ENCODE assay signal across 33 cellular contexts in the genomic region with DNA sequence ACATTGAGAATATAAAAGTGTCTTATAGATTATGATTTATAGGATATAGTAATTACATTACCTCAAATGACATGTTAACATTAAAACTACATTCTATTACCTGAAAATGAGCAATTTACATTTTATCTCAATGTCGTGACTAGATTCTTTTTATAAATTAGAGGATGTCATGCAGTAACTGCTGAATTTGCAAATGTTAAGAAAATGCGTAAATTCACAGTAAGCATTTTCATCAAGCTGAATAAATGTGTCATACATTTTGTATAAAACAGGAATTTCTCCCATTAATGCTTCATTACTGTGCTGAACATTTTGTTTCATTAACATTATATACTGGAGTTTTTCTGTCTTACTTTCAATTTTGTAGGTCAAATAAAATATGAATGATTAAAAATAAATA.
DNase-seq lines count a peak whose midpoint lies in the region; ATAC-seq, FAIRE-seq and TF ChIP-seq lines count a peak whose summit lies in the region.
"Had no signal": no experiment of that assay in that cellular context is flagged by ENCODE, and none has a peak within 500 bp of the region (broad histone marks: within the 10 kb centered on the region; RNA-seq: fewer than 3 reads in every experiment).

No MANE protein-coding gene starts in this region.

- WGBS in HepG2 (ENCODE audit: low lambda C conversion rate) = 48% methylated on average over 2 of the region's 2 CpGs
- 61% methylated on average over 2 of the region's 2 CpGs for WGBS in right lobe of liver (ENCODE audit: insufficient coverage, low coverage, low lambda C conversion rate, missing lambda C conversion rate)
- WGBS in A549 (ENCODE audit: missing lambda C conversion rate) = 55% methylated on average over 2 of the region's 2 CpGs
- WGBS in IMR-90 (ENCODE audit: extremely low coverage in 2 of 2, insufficient read length in 1 of 2), 2 experiments = no CpG with 5 or more reads among the region's 2 CpGs
- WGBS in K562 (ENCODE audit: insufficient coverage, low coverage, missing lambda C conversion rate) = 51% methylated on average over 2 of the region's 2 CpGs
- no CpG with 5 or more reads among the region's 2 CpGs for WGBS in neuronal stem cell (ENCODE audit: extremely low coverage in 2 of 2, insufficient read length in 2 of 2, insufficient replicate concordance in 1 of 2), 2 donors
- WGBS in mammary epithelial cell (ENCODE audit: low coverage, missing lambda C conversion rate) = 50% methylated on average over 2 of the region's 2 CpGs

- H3K27me3 ChIP-seq in HepG2 (ENCODE audit: control insufficient read depth in 1 of 2, insufficient read depth in 2 of 2, low read length in 2 of 2) = no peaks in the 10 kb centered on the region
- no peaks in the 10 kb centered on the region for H3K27me3 ChIP-seq in right lobe of liver
- H3K27me3 ChIP-seq in IMR-90 (ENCODE audit: control insufficient read depth, insufficient read depth, low read length) = no peaks in the 10 kb centered on the region
- H3K27me3 ChIP-seq in K562 (ENCODE audit: control insufficient read depth in 2 of 2, insufficient read depth in 2 of 2, low read length in 2 of 2) = no peaks in the 10 kb centered on the region
- no peaks in the 10 kb centered on the region for H3K27me3 ChIP-seq in neuronal stem cell (ENCODE audit: control insufficient read depth in 3 of 3, insufficient read depth in 3 of 3, low read depth in 1 of 3, low read length in 3 of 3)
- no peaks in the 10 kb centered on the region for H3K27me3 ChIP-seq in mammary epithelial cell (ENCODE audit: insufficient read depth, low read length)
- H3K27me3 ChIP-seq: BE2C; BLaER1; BLaER1 treated with 17β-estradiol and CSF1 and Interleukin-3, amounts not matched to agents 10 nM and 100 nM had no signal

- no peak overlapping the region for H2AK5ac ChIP-seq in IMR-90 (ENCODE audit: low read depth, low read length)
- H2AK5ac ChIP-seq in neuronal stem cell (ENCODE audit: low read depth, low read length) = no peak overlapping the region

- H4K20me1 ChIP-seq in HepG2 (ENCODE audit: insufficient read depth, low read length) = no peaks in the 10 kb centered on the region
- no peaks in the 10 kb centered on the region for H4K20me1 ChIP-seq in IMR-90 (ENCODE audit: insufficient read depth, low read length)
- no peaks in the 10 kb centered on the region for H4K20me1 ChIP-seq in K562 (replicated peaks; ENCODE audit: control insufficient read depth, insufficient read depth, low read length)
- H4K20me1 ChIP-seq in mammary epithelial cell (ENCODE audit: insufficient read depth, low read length) = no peaks in the 10 kb centered on the region
- H4K20me1 ChIP-seq: BLaER1; BLaER1 treated with 17β-estradiol and CSF1 and Interleukin-3, amounts not matched to agents 10 nM and 100 nM had no signal

- dilution Hi-C loops in IMR-90 (cut with HindIII; ENCODE audit: low sequenced_read_pairs, unreplicated experiment) = no loop called here
- dilution Hi-C loops in mammary epithelial cell (cut with HindIII; ENCODE audit: low sequenced_read_pairs) = no loop called here

- H3K4me1 ChIP-seq in HepG2 (ENCODE audit: insufficient read depth, low read length) (no peaks in the 10 kb centered on the region), right lobe of liver (no peaks in the 10 kb centered on the region), A549 (no peaks in the 10 kb centered on the region), IMR-90 (ENCODE audit: control insufficient read depth, insufficient read depth, low read length) (no peaks in the 10 kb centered on the region), K562 (replicated peaks in 1 of 2; ENCODE audit: control insufficient read depth in 2 of 2, insufficient read depth in 2 of 2, low read length in 2 of 2) (no peaks in the 10 kb centered on the region), neuronal stem cell (ENCODE audit: control insufficient read depth in 2 of 2, insufficient read depth in 1 of 2, low read depth in 1 of 2, low read length in 2 of 2) (no peaks in the 10 kb centered on the region), mammary epithelial cell (ENCODE audit: insufficient read depth, low read length) (no peaks in the 10 kb centered on the region)
- H3K4me1 ChIP-seq: BE2C; BLaER1; BLaER1 treated with 17β-estradiol and CSF1 and Interleukin-3, amounts not matched to agents 10 nM and 100 nM; Caco-2 had no signal

- H2AK9ac ChIP-seq in IMR-90 (replicated peaks; ENCODE audit: low read depth, low read length, poor library complexity) = no peak overlapping the region

- BruUV-seq in HepG2 (replicated peaks; lab: Mats Ljungman, UMichigan) (no TSS peak), IMR-90 (replicated peaks; lab: Mats Ljungman, UMichigan) (no TSS peak), K562 (replicated peaks; lab: Mats Ljungman, UMichigan) (TSS peak; percentile 47), mammary epithelial cell (replicated peaks; lab: Mats Ljungman, UMichigan) (no TSS peak)

- H2BK20ac ChIP-seq in IMR-90 (ENCODE audit: low read depth, low read length) = no peak overlapping the region

- H3K14ac ChIP-seq in IMR-90 (replicated peaks; ENCODE audit: low read depth, low read length) (no peak overlapping the region), neuronal stem cell (ENCODE audit: low read length) (no peak overlapping the region)

- H3K9me3 ChIP-seq in HepG2 (ENCODE audit: low read length) (peaks cover 7% of the 10 kb centered on the region; the same call in 1 of the 2 replicates), right lobe of liver (peaks cover 0 to 2% (median 0%) of the 10 kb centered on the region in 4 donors), A549 (no peaks in the 10 kb centered on the region), IMR-90 (ENCODE audit: control insufficient read depth, insufficient read depth, low read length) (no peaks in the 10 kb centered on the region), K562 (replicated peaks; ENCODE audit: control insufficient read depth, insufficient read depth, low read depth, low read length) (no peaks in the 10 kb centered on the region), neuronal stem cell (replicated peaks in 1 of 2; ENCODE audit: control insufficient read depth in 2 of 2, insufficient read depth in 1 of 2, low read depth in 1 of 2, low read length in 2 of 2) (no peaks in the 10 kb centered on the region), mammary epithelial cell (replicated peaks; ENCODE audit: insufficient read depth, low read length) (no peaks in the 10 kb centered on the region)
- H3K9me3 ChIP-seq: BE2C, Caco-2 had no signal

- no peak overlapping the region for H2BK120ac ChIP-seq in IMR-90 (ENCODE audit: low read depth, low read length)
- no peak overlapping the region for H2BK120ac ChIP-seq in neuronal stem cell (ENCODE audit: low read depth, low read length)

- FAIRE-seq in HepG2 (lab: Jason Lieb, UNC) = no peak
- FAIRE-seq in A549 (lab: Jason Lieb, UNC) = no peak
- FAIRE-seq in K562 (lab: Jason Lieb, UNC) = no peak
- FAIRE-seq: A204.1 had no signal

- no peak overlapping the region for H2AFZ ChIP-seq in HepG2 (ENCODE audit: low read length)
- H2AFZ ChIP-seq in IMR-90 (replicated peaks; ENCODE audit: low read length, poor library complexity) = no peak overlapping the region
- no peak overlapping the region for H2AFZ ChIP-seq in K562 (ENCODE audit: low read depth, low read length)
- H2AFZ ChIP-seq in neuronal stem cell (ENCODE audit: low read length) = no peak overlapping the region
- H2AFZ ChIP-seq in mammary epithelial cell (ENCODE audit: low read depth, low read length) = no peak overlapping the region

- H3K56ac ChIP-seq in IMR-90 (ENCODE audit: extremely low read depth, insufficient read depth, low read length) = no peak overlapping the region

- H3K79me1 ChIP-seq in IMR-90 (ENCODE audit: low read depth in 1 of 2, low read length in 2 of 2) = no peaks in the 10 kb centered on the region
- no peaks in the 10 kb centered on the region for H3K79me1 ChIP-seq in neuronal stem cell (ENCODE audit: low read depth, low read length)

- H4K5ac ChIP-seq in IMR-90 (ENCODE audit: low read depth, low read length) = no peak overlapping the region

- no peaks in the 10 kb centered on the region for H3K36me3 ChIP-seq in HepG2 (replicated peaks in 1 of 2; ENCODE audit: control insufficient read depth in 1 of 2, insufficient read depth in 2 of 2, low read length in 2 of 2)
- no peaks in the 10 kb centered on the region for H3K36me3 ChIP-seq in right lobe of liver
- H3K36me3 ChIP-seq in IMR-90 (ENCODE audit: control insufficient read depth, insufficient read depth, low read length) = no peaks in the 10 kb centered on the region
- no peaks in the 10 kb centered on the region for H3K36me3 ChIP-seq in K562 (ENCODE audit: control insufficient read depth, insufficient read depth, low read length)
- H3K36me3 ChIP-seq in neuronal stem cell (replicated peaks in 1 of 2; ENCODE audit: control insufficient read depth in 2 of 2, insufficient read depth in 2 of 2, low read length in 2 of 2) = no peaks in the 10 kb centered on the region
- no peaks in the 10 kb centered on the region for H3K36me3 ChIP-seq in mammary epithelial cell (ENCODE audit: insufficient read depth, low read length)
- H3K36me3 ChIP-seq: BE2C; BLaER1; BLaER1 treated with 17β-estradiol and CSF1 and Interleukin-3, amounts not matched to agents 10 nM and 100 nM had no signal

- TF ChIP-seq CTCF in HepG2 (CRISPR knock-in tag; IDR thresholded peaks at IDR 0.05) (no peak), right lobe of liver (IDR thresholded peaks at IDR 0.05) (no peak), A549 (IDR thresholded peaks at IDR 0.05) (no peak), IMR-90 (conservative IDR thresholded peaks at IDR 0.05; ENCODE audit: low read depth, low read length) (no peak), K562 (IDR thresholded peaks at IDR 0.05 in 2 of 3, conservative IDR thresholded peaks at IDR 0.05 in 1 of 3; ENCODE audit: insufficient read depth in 2 of 3, low read depth in 1 of 3, low read length in 3 of 3) (no peak), mammary epithelial cell (conservative IDR thresholded peaks at IDR 0.05 in 1 of 2, IDR thresholded peaks at IDR 0.05 in 1 of 2; ENCODE audit: extremely low read depth in 1 of 2, insufficient read depth in 1 of 2, low read depth in 1 of 2, low read length in 2 of 2) (no peak)

- no peaks in the 10 kb centered on the region for H3K79me2 ChIP-seq in HepG2 (ENCODE audit: insufficient read depth, low read length)
- no peaks in the 10 kb centered on the region for H3K79me2 ChIP-seq in K562 (ENCODE audit: control insufficient read depth, insufficient read depth, low read length)
- no peaks in the 10 kb centered on the region for H3K79me2 ChIP-seq in mammary epithelial cell (ENCODE audit: insufficient read depth, low read length)

- no peak overlapping the region for H3K27ac ChIP-seq in HepG2 (ENCODE audit: extremely low read length, insufficient read depth, low read length)
- H3K27ac ChIP-seq in right lobe of liver = no peak overlapping the region
- H3K27ac ChIP-seq in A549 = no peak overlapping the region
- H3K27ac ChIP-seq in IMR-90 (ENCODE audit: insufficient read depth, low read length) = no peak overlapping the region
- H3K27ac ChIP-seq in K562 (ENCODE audit: extremely low read depth, low read depth, low read length) = no peak overlapping the region
- H3K27ac ChIP-seq in neuronal stem cell (replicated peaks; ENCODE audit: low read length) = no peak overlapping the region
- no peak overlapping the region for H3K27ac ChIP-seq in mammary epithelial cell (ENCODE audit: insufficient read depth, low read depth, low read length)
- H3K27ac ChIP-seq: 22Rv1; BLaER1; BLaER1 treated with 17β-estradiol and CSF1 and Interleukin-3, amounts not matched to agents 10 nM and 100 nM; C4-2B had no signal

- no peaks in the 10 kb centered on the region for H3K9me1 ChIP-seq in IMR-90 (ENCODE audit: insufficient read depth, low read length)
- H3K9me1 ChIP-seq in K562 (ENCODE audit: control insufficient read depth, insufficient read depth, low read length) = no peaks in the 10 kb centered on the region

- intact Hi-C loops in HepG2 (cut with micrococcal nuclease; ENCODE audit: unreplicated experiment) (no loop called here), right lobe of liver (cut with DNase I) (no loop called here), IMR-90 (cut with micrococcal nuclease) (no loop called here), K562 (cut with micrococcal nuclease) (no loop called here), mammary epithelial cell (cut with micrococcal nuclease) (no loop called here)

- no peak overlapping the region for H4K91ac ChIP-seq in IMR-90 (ENCODE audit: insufficient read depth, low read depth, low read length)
- H4K91ac ChIP-seq in neuronal stem cell (ENCODE audit: low read depth, low read length, poor library complexity) = no peak overlapping the region

- H3K9ac ChIP-seq in HepG2 (ENCODE audit: insufficient read depth, low read depth, low read length) (no peak overlapping the region), IMR-90 (ENCODE audit: low read depth, low read length) (no peak overlapping the region), K562 (ENCODE audit: insufficient read depth in 1 of 2, low read depth in 2 of 2, low read length in 2 of 2) (no peak overlapping the region), neuronal stem cell (ENCODE audit: low read depth, low read length, poor library complexity) (no peak overlapping the region), mammary epithelial cell (ENCODE audit: insufficient read depth, low read length) (no peak overlapping the region)
- H3K9ac ChIP-seq: BLaER1; BLaER1 treated with 17β-estradiol and CSF1 and Interleukin-3, amounts not matched to agents 10 nM and 100 nM had no signal

- DNase-seq in HepG2 (ENCODE audit: low spot score) = no peak
- no peak for DNase-seq in right lobe of liver
- DNase-seq in A549 (ENCODE audit: low read depth in 1 of 2, low spot score in 1 of 2) = no peak
- no peak for DNase-seq in IMR-90
- no peak for DNase-seq in K562 (ENCODE audit: extremely low read depth in 1 of 4, low spot score in 3 of 4)
- no peak for DNase-seq in neuronal stem cell (ENCODE audit: low spot score)
- DNase-seq in NCI-H2171 (lab: John Stamatoyannopoulos, UW) = no peak
- DNase-seq in mammary epithelial cell = no peak
- DNase-seq: 8988T; ACHN; AML-193; BE2C; C1 segment of cervical spinal cord; Caco-2; Calu3; CD4-positive, alpha-beta memory T cell; CD4-positive, alpha-beta T cell; CD4-positive, CD25-positive, alpha-beta regulatory T cell; CD8-positive, alpha-beta memory T cell; CD8-positive, alpha-beta T cell; COR-L47; DMS 273 treated with DMSO at 0.1 percent for 48 hours; DMS153; DMS53; DMS79; DMS79 treated with DMSO at 0.1 percent for 48 hours; DND-41; EL had no signal

- no peak overlapping the region for H3K4me3 ChIP-seq in HepG2 (replicated peaks in 1 of 3; ENCODE audit: insufficient read depth in 1 of 3, low read depth in 2 of 3, low read length in 3 of 3)
- no peak overlapping the region for H3K4me3 ChIP-seq in right lobe of liver
- no peak overlapping the region for H3K4me3 ChIP-seq in A549
- H3K4me3 ChIP-seq in IMR-90 (ENCODE audit: insufficient read depth, low read depth, low read length) = no peak overlapping the region
- H3K4me3 ChIP-seq in K562 = no peak overlapping the region
- no peak overlapping the region for H3K4me3 ChIP-seq in neuronal stem cell (ENCODE audit: low read length in 2 of 2)
- no peak overlapping the region for H3K4me3 ChIP-seq in mammary epithelial cell (replicated peaks in 1 of 3; ENCODE audit: insufficient read depth in 1 of 3, low read depth in 2 of 3, low read length in 3 of 3)
- H3K4me3 ChIP-seq: BLaER1; BLaER1 treated with 17β-estradiol and CSF1 and Interleukin-3, amounts not matched to agents 10 nM and 100 nM had no signal

- POLR2A ChIA-PET in HepG2 (lab: Yijun Ruan, JAX) = no interaction called here
- POLR2A ChIA-PET in A549 (lab: Yijun Ruan, JAX) = no interaction called here
- POLR2A ChIA-PET in IMR-90 (lab: Charles Lee; ENCODE audit: unreplicated experiment) = no interaction called here
- POLR2A ChIA-PET in K562 (lab: Yijun Ruan, JAX) = no interaction called here

- in situ Hi-C loops in HepG2 (cut with HindIII; ENCODE audit: extremely low pct_ligation_motif_present, low pct_unique_long_range_greater_than_20kb) (no loop called here), IMR-90 (cut with MboI; ENCODE audit: low sequenced_read_pairs) (no loop called here), K562 (cut with MboI) (no loop called here), mammary epithelial cell (cut with MboI; ENCODE audit: low sequenced_read_pairs in 2 of 2) (no loop called here)

- H3K23ac ChIP-seq in IMR-90 (ENCODE audit: low read depth, low read length) (no peak overlapping the region), neuronal stem cell (ENCODE audit: low read depth, low read length, poor library complexity) (no peak overlapping the region)

- no peak for TF ChIP-seq RAD21 in HepG2 (CRISPR knock-in tag; IDR thresholded peaks at IDR 0.05)
- TF ChIP-seq RAD21 in A549 (conservative IDR thresholded peaks at IDR 0.05 in 1 of 2, IDR thresholded peaks at IDR 0.05 in 1 of 2) = no peak
- no peak for TF ChIP-seq RAD21 in IMR-90 (IDR thresholded peaks at IDR 0.05; ENCODE audit: low read length)
- TF ChIP-seq RAD21 in K562 (CRISPR knock-in tag; conservative IDR thresholded peaks at IDR 0.05 in 1 of 2, IDR thresholded peaks at IDR 0.05 in 1 of 2) = no peak

- H3K18ac ChIP-seq in IMR-90 (ENCODE audit: low read depth, low read length) = no peak overlapping the region
- H3K18ac ChIP-seq in neuronal stem cell (ENCODE audit: low read length) = no peak overlapping the region

- no peak overlapping the region for H2BK15ac ChIP-seq in IMR-90 (ENCODE audit: low read depth, low read length)
- no peak overlapping the region for H2BK15ac ChIP-seq in neuronal stem cell (ENCODE audit: low read length)

- no peak overlapping the region for H3K4me2 ChIP-seq in HepG2 (ENCODE audit: low read depth, low read length)
- H3K4me2 ChIP-seq in A549 = no peak overlapping the region
- no peak overlapping the region for H3K4me2 ChIP-seq in IMR-90 (ENCODE audit: low read depth, low read length)
- no peak overlapping the region for H3K4me2 ChIP-seq in K562 (ENCODE audit: insufficient read depth, low read length)
- no peak overlapping the region for H3K4me2 ChIP-seq in neuronal stem cell (ENCODE audit: insufficient read depth, low read length, poor library complexity, severe bottlenecking)
- H3K4me2 ChIP-seq in mammary epithelial cell (ENCODE audit: insufficient read depth, low read depth, low read length) = no peak overlapping the region
- H3K4me2 ChIP-seq: BLaER1; BLaER1 treated with 17β-estradiol and CSF1 and Interleukin-3, amounts not matched to agents 10 nM and 100 nM had no signal

- H2BK5ac ChIP-seq in IMR-90 (ENCODE audit: low read depth, low read length, poor library complexity, severe bottlenecking) (no peak overlapping the region), neuronal stem cell (ENCODE audit: low read length) (no peak overlapping the region)

- H3K4ac ChIP-seq in IMR-90 (ENCODE audit: low read depth, low read length) (no peak overlapping the region), neuronal stem cell (ENCODE audit: low read length) (no peak overlapping the region)

- ATAC-seq in HepG2 (no peak), right lobe of liver (no peak), A549 (no peak), IMR-90 (ENCODE audit: low read depth) (no peak), K562 (no peak)
- ATAC-seq: CD8-positive, alpha-beta T cell had no signal

- H2BK12ac ChIP-seq in neuronal stem cell (ENCODE audit: low read length) = no peak overlapping the region

- TF ChIP-seq POLR2A in HepG2 (IDR thresholded peaks at IDR 0.05; ENCODE audit: insufficient read depth in 1 of 2, low read depth in 2 of 2, low read length in 2 of 2) (no peak), right lobe of liver (IDR thresholded peaks at IDR 0.05) (no peak), A549 (IDR thresholded peaks at IDR 0.05; ENCODE audit: low read length) (no peak), IMR-90 (IDR thresholded peaks at IDR 0.05; ENCODE audit: low read depth, low read length) (no peak), K562 (conservative IDR thresholded peaks at IDR 0.05) (no peak)

- TF ChIP-seq EP300 in HepG2 (IDR thresholded peaks at IDR 0.05; ENCODE audit: low read depth in 2 of 2, low read length in 2 of 2) (no peak), HepG2 (CRISPR knock-in tag; IDR thresholded peaks at IDR 0.05; ENCODE audit: borderline replicate concordance) (no peak), A549 (IDR thresholded peaks at IDR 0.05) (no peak), K562 (IDR thresholded peaks at IDR 0.05; ENCODE audit: low read length) (no peak)

- CTCF ChIA-PET in HepG2 (lab: Yijun Ruan, JAX; ENCODE audit: low intra/inter-chr PET ratio, low total read pairs) (no interaction called here), A549 (lab: Yijun Ruan, JAX) (no interaction called here), IMR-90 (lab: Yijun Ruan, JAX) (no interaction called here), K562 (lab: Yijun Ruan, JAX; ENCODE audit: low intra/inter-chr PET ratio) (no interaction called here), mammary epithelial cell (lab: Charles Lee; ENCODE audit: low non-redundant PET) (no interaction called here)

- H4K8ac ChIP-seq in IMR-90 (ENCODE audit: low read depth in 2 of 2, low read length in 2 of 2) (no peak overlapping the region), neuronal stem cell (ENCODE audit: low read depth, low read length) (no peak overlapping the region)

Comparison
In these comparisons a context has a peak if more than half of its experiments do, and no peak if none do; other contexts are left out.
1. Of the 241 proteins assayed by ChIP-seq in both HepG2 and K562: peak only in HepG2: MAFF and MAFK; only in K562: none; in both: none; in neither: 239.